ENCODE assay signal across 13 cellular contexts in genomic region chr2:202841090-202841867, GRCh38.
"Had no signal": no experiment of that assay in that cellular context is flagged by ENCODE, and none has a peak within 500 bp of the region (broad histone marks: within the 10 kb centered on the region; RNA-seq: fewer than 3 reads in every experiment).

No MANE protein-coding gene starts in this region.

- H3K27ac ChIP-seq: ascending aorta, gastroesophageal sphincter, heart left ventricle, left ventricle myocardium inferior, skin epidermis, suprapubic skin had no signal

- H3K27me3 ChIP-seq: ascending aorta, gastroesophageal sphincter, heart left ventricle, suprapubic skin had no signal

- DNase-seq: activated CD4-positive, alpha-beta T cell treated with anti-CD3 and anti-CD28 coated beads, Interleukin-2, amount 50 U/mL, for 4 hours; activated effector memory CD4-positive, alpha-beta T cell treated with anti-CD3 and anti-CD28 coated beads, Interleukin-2, amount 50 U/mL, for 16 hours; activated T-cell treated with anti-CD3 and anti-CD28 coated beads, Interleukin-2, amount 50 U/mL, for 72 hours; cortex of kidney; effector CD8-positive, alpha-beta T cell; heart left ventricle; left ventricle myocardium inferior; occipital lobe had no signal

- H3K36me3 ChIP-seq: ascending aorta, suprapubic skin had no signal

- H3K9me3 ChIP-seq: suprapubic skin had no signal

- H3K4me1 ChIP-seq: ascending aorta, gastroesophageal sphincter, heart left ventricle, left ventricle myocardium inferior, suprapubic skin had no signal

- H3K4me3 ChIP-seq: ascending aorta, gastroesophageal sphincter, heart left ventricle, left ventricle myocardium inferior, skin epidermis, suprapubic skin had no signal

- ATAC-seq: activated T-cell treated with anti-CD3 and anti-CD28 coated beads, Interleukin-2, amount 50 U/mL, for 72 hours; esophagus mucosa; gastroesophageal sphincter; heart left ventricle had no signal
